1 cellular context compared by ENCODE assay signal in the genomic region with DNA sequence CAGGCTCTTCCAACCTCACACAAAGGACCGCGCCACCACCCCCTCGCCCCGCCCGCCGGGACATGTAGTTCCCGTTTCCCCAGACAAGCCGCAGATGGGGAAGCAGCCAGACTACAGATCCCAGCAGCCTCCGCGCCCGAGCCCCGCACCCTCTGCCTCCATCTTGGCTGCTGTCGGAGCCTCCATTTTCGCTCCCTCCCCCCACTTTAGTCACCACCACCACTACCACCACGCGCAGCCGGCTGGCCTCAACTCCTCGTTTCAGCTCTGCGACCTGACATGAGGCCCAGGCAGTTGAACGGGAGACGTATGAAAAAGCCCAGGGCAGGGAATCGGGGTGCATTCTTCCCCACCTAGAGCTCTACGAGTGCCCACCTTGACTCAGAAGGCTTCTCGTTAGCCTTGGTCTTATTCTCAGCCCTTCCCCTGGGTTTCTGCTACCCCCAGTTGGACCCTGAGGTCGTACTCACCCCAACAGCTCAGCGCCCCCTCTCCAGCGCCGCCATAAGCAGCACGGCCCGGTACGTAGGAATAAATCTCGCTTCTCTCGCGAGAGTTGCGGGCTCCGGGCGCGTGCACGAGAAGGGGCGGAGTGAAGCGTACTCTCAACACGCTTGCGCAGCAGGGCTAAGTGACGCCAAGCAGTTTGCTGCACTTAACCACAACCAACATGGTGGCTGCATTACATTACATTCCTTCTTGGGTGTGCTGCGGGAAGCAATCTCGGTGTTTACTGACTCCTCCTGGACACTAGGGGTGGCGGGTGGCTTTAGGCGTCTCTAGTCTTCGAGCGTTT.
A peak's percentile ranks its signal among the peaks of the same experiment; 100 is the strongest.
TF ChIP-seq lines count a peak whose summit lies in the region.

A gene (minus strand): TSS at position 530 of the 796 bp plus-strand sequence. CDS start 18,094 bp downstream, outside the sequence.

TF ChIP-seq in K562, 482 proteins besides CTCF, POLR2A, EP300 and RAD21 (continued from another document and continues in another):
- TF ChIP-seq, protein P1, sequence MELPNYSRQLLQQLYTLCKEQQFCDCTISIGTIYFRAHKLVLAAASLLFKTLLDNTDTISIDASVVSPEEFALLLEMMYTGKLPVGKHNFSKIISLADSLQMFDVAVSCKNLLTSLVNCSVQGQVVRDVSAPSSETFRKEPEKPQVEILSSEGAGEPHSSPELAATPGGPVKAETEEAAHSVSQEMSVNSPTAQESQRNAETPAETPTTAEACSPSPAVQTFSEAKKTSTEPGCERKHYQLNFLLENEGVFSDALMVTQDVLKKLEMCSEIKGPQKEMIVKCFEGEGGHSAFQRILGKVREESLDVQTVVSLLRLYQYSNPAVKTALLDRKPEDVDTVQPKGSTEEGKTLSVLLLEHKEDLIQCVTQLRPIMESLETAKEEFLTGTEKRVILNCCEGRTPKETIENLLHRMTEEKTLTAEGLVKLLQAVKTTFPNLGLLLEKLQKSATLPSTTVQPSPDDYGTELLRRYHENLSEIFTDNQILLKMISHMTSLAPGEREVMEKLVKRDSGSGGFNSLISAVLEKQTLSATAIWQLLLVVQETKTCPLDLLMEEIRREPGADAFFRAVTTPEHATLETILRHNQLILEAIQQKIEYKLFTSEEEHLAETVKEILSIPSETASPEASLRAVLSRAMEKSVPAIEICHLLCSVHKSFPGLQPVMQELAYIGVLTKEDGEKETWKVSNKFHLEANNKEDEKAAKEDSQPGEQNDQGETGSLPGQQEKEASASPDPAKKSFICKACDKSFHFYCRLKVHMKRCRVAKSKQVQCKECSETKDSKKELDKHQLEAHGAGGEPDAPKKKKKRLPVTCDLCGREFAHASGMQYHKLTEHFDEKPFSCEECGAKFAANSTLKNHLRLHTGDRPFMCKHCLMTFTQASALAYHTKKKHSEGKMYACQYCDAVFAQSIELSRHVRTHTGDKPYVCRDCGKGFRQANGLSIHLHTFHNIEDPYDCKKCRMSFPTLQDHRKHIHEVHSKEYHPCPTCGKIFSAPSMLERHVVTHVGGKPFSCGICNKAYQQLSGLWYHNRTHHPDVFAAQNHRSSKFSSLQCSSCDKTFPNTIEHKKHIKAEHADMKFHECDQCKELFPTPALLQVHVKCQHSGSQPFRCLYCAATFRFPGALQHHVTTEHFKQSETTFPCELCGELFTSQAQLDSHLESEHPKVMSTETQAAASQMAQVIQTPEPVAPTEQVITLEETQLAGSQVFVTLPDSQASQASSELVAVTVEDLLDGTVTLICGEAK (IDR thresholded peaks at IDR 0.05): no peak; the same call in 1 of the 2 replicates
- TF ChIP-seq, protein P1 (CRISPR knock-in tag; IDR thresholded peaks at IDR 0.05): no peak
- TF ChIP-seq, protein P2, sequence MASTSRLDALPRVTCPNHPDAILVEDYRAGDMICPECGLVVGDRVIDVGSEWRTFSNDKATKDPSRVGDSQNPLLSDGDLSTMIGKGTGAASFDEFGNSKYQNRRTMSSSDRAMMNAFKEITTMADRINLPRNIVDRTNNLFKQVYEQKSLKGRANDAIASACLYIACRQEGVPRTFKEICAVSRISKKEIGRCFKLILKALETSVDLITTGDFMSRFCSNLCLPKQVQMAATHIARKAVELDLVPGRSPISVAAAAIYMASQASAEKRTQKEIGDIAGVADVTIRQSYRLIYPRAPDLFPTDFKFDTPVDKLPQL (IDR thresholded peaks at IDR 0.05; ENCODE audit: extremely low read depth, insufficient read length): no peak
- TF ChIP-seq ZSCAN32 (CRISPR knock-in tag; IDR thresholded peaks at IDR 0.05): 0 out of 2 replicates have a peak, but pooled peaks have one; percentile 14
- TF ChIP-seq, protein P3, sequence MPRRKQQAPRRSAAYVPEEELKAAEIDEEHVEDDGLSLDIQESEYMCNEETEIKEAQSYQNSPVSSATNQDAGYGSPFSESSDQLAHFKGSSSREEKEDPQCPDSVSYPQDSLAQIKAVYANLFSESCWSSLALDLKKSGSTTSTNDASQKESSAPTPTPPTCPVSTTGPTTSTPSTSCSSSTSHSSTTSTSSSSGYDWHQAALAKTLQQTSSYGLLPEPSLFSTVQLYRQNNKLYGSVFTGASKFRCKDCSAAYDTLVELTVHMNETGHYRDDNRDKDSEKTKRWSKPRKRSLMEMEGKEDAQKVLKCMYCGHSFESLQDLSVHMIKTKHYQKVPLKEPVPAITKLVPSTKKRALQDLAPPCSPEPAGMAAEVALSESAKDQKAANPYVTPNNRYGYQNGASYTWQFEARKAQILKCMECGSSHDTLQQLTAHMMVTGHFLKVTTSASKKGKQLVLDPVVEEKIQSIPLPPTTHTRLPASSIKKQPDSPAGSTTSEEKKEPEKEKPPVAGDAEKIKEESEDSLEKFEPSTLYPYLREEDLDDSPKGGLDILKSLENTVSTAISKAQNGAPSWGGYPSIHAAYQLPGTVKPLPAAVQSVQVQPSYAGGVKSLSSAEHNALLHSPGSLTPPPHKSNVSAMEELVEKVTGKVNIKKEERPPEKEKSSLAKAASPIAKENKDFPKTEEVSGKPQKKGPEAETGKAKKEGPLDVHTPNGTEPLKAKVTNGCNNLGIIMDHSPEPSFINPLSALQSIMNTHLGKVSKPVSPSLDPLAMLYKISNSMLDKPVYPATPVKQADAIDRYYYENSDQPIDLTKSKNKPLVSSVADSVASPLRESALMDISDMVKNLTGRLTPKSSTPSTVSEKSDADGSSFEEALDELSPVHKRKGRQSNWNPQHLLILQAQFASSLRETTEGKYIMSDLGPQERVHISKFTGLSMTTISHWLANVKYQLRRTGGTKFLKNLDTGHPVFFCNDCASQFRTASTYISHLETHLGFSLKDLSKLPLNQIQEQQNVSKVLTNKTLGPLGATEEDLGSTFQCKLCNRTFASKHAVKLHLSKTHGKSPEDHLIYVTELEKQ (CRISPR knock-in tag; IDR thresholded peaks at IDR 0.05): no peak
- no peak for TF ChIP-seq THRAP3 (IDR thresholded peaks at IDR 0.05; ENCODE audit: borderline replicate concordance)
- no peak for TF ChIP-seq PURB (CRISPR knock-in tag; IDR thresholded peaks at IDR 0.05; ENCODE audit: low read depth)
- TF ChIP-seq ZNF134 (CRISPR knock-in tag; conservative IDR thresholded peaks at IDR 0.05): no peak
- TF ChIP-seq, protein P4, sequence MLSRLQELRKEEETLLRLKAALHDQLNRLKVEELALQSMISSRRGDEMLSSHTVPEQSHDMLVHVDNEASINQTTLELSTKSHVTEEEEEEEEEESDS (CRISPR knock-in tag; IDR thresholded peaks at IDR 0.05): no peak
- no peak for TF ChIP-seq FUS (optimal IDR thresholded peaks at IDR 0.05; ENCODE audit: low read depth, low read length)
- TF ChIP-seq, protein P5, sequence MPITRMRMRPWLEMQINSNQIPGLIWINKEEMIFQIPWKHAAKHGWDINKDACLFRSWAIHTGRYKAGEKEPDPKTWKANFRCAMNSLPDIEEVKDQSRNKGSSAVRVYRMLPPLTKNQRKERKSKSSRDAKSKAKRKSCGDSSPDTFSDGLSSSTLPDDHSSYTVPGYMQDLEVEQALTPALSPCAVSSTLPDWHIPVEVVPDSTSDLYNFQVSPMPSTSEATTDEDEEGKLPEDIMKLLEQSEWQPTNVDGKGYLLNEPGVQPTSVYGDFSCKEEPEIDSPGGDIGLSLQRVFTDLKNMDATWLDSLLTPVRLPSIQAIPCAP (CRISPR knock-in tag; IDR thresholded peaks at IDR 0.05; ENCODE audit: borderline replicate concordance): no peak
- TF ChIP-seq FOXA1 (IDR thresholded peaks at IDR 0.05; ENCODE audit: borderline replicate concordance): no peak
- TF ChIP-seq SP1 (CRISPR knock-in tag; IDR thresholded peaks at IDR 0.05): peak; percentile 95
- TF ChIP-seq, protein P6, sequence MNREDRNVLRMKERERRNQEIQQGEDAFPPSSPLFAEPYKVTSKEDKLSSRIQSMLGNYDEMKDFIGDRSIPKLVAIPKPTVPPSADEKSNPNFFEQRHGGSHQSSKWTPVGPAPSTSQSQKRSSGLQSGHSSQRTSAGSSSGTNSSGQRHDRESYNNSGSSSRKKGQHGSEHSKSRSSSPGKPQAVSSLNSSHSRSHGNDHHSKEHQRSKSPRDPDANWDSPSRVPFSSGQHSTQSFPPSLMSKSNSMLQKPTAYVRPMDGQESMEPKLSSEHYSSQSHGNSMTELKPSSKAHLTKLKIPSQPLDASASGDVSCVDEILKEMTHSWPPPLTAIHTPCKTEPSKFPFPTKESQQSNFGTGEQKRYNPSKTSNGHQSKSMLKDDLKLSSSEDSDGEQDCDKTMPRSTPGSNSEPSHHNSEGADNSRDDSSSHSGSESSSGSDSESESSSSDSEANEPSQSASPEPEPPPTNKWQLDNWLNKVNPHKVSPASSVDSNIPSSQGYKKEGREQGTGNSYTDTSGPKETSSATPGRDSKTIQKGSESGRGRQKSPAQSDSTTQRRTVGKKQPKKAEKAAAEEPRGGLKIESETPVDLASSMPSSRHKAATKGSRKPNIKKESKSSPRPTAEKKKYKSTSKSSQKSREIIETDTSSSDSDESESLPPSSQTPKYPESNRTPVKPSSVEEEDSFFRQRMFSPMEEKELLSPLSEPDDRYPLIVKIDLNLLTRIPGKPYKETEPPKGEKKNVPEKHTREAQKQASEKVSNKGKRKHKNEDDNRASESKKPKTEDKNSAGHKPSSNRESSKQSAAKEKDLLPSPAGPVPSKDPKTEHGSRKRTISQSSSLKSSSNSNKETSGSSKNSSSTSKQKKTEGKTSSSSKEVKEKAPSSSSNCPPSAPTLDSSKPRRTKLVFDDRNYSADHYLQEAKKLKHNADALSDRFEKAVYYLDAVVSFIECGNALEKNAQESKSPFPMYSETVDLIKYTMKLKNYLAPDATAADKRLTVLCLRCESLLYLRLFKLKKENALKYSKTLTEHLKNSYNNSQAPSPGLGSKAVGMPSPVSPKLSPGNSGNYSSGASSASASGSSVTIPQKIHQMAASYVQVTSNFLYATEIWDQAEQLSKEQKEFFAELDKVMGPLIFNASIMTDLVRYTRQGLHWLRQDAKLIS (CRISPR knock-in tag; IDR thresholded peaks at IDR 0.05): peak; percentile 89
- TF ChIP-seq, protein P7, sequence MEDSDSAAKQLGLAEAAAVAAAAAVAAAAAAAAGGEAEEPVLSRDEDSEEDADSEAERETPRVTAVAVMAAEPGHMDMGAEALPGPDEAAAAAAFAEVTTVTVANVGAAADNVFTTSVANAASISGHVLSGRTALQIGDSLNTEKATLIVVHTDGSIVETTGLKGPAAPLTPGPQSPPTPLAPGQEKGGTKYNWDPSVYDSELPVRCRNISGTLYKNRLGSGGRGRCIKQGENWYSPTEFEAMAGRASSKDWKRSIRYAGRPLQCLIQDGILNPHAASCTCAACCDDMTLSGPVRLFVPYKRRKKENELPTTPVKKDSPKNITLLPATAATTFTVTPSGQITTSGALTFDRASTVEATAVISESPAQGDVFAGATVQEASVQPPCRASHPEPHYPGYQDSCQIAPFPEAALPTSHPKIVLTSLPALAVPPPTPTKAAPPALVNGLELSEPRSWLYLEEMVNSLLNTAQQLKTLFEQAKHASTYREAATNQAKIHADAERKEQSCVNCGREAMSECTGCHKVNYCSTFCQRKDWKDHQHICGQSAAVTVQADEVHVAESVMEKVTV (CRISPR knock-in tag; IDR thresholded peaks at IDR 0.05): no peak
- peak; percentile 96 for TF ChIP-seq POLR2H (tag; IDR thresholded peaks at IDR 0.05; ENCODE audit: low read depth)
- no peak for TF ChIP-seq CBFA2T3 (IDR thresholded peaks at IDR 0.05)
- TF ChIP-seq, protein P8, sequence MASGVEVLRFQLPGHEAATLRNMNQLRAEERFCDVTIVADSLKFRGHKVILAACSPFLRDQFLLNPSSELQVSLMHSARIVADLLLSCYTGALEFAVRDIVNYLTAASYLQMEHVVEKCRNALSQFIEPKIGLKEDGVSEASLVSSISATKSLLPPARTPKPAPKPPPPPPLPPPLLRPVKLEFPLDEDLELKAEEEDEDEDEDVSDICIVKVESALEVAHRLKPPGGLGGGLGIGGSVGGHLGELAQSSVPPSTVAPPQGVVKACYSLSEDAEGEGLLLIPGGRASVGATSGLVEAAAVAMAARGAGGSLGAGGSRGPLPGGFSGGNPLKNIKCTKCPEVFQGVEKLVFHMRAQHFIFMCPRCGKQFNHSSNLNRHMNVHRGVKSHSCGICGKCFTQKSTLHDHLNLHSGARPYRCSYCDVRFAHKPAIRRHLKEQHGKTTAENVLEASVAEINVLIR (CRISPR knock-in tag; IDR thresholded peaks at IDR 0.05): 0 out of 2 replicates have a peak, but pooled peaks have one; percentile 38
- no peak for TF ChIP-seq ADNP (tag; IDR thresholded peaks at IDR 0.05)
- TF ChIP-seq SMC3 (conservative IDR thresholded peaks at IDR 0.05; ENCODE audit: insufficient read depth, low read depth, low read length): peak; percentile 21; the same call in 1 of the 2 replicates
- TF ChIP-seq PHF21A (IDR thresholded peaks at IDR 0.05; ENCODE audit: borderline replicate concordance, low read depth): no peak
